Comparison of ENCODE assay signal across 28 cellular contexts in genomic region chr18:33708876-33709275, GRCh38.
"Had no signal": no experiment of that assay in that cellular context is flagged by ENCODE, and none has a peak within 500 bp of the region (broad histone marks: within the 10 kb centered on the region; RNA-seq: fewer than 3 reads in every experiment).

No MANE protein-coding gene starts in this region.

- H2AFZ ChIP-seq: neural progenitor cell, parathyroid adenoma had no signal

- H3K4me3 ChIP-seq: neural progenitor cell, ovary, psoas muscle, skin epidermis, smooth muscle cell, spleen, suprapubic skin, testis, tibial artery, transverse colon, upper lobe of right lung, uterus had no signal

- DNase-seq: natural killer cell; occipital lobe; ovary; posterior cingulate gyrus; psoas muscle; right cardiac atrium; spleen; stimulated activated CD4-positive, alpha-beta T cell treated with anti-CD3 and anti-CD28 coated beads, Interleukin-12 subunit alpha, Interleukin-12 subunit beta, amount 100 ng/mL, for 4 hours; stimulated activated CD4-positive, alpha-beta T cell treated with anti-CD3 and anti-CD28 coated beads, Interleukin-1b, Interleukin-23, amount 100 ng/mL, for 48 hours; stimulated activated CD4-positive, alpha-beta T cell treated with anti-CD3 and anti-CD28 coated beads, Interleukin-4, amount 100 ng/mL, for 1 hour; stimulated activated CD4-positive, alpha-beta T cell treated with anti-CD3 and anti-CD28 coated beads, Interleukin-4, amount 100 ng/mL, for 4 hours; stimulated activated CD8-positive, alpha-beta memory T cell treated with anti-CD3 and anti-CD28 coated beads, Interleukin-4, amount 100 ng/mL, for 48 hours; stimulated activated naive CD4-positive, alpha-beta T cell; stimulated activated naive CD8-positive, alpha-beta T cell treated with anti-CD3 and anti-CD28 coated beads, Interleukin-15, amount 100 ng/mL, for 72 hours; stimulated activated naive CD8-positive, alpha-beta T cell treated with anti-CD3 and anti-CD28 coated beads, Interleukin-15, Interleukin-2, amounts not matched to agents 100 U/mL and 50 U/mL, for 24 hours; substantia nigra; testis; tibial artery; transverse colon; upper lobe of right lung; uterus had no signal

- H3K27me3 ChIP-seq: neural progenitor cell, ovary, spleen, suprapubic skin, testis, tibial artery, transverse colon, upper lobe of right lung, uterus had no signal

- H3K79me2 ChIP-seq: parathyroid adenoma had no signal

- H3K4me1 ChIP-seq: neural progenitor cell, parathyroid adenoma, psoas muscle, spleen, suprapubic skin, testis, transverse colon, upper lobe of right lung, uterus had no signal

- H3K9ac ChIP-seq: neural progenitor cell, parathyroid adenoma had no signal

- H3K9me3 ChIP-seq: ovary, psoas muscle, spleen, suprapubic skin, testis, tibial artery, transverse colon, upper lobe of right lung, uterus had no signal

- H3K36me3 ChIP-seq: neural progenitor cell, ovary, spleen, suprapubic skin, tibial artery, transverse colon, upper lobe of right lung, uterus had no signal

- H3K27ac ChIP-seq: neural progenitor cell, ovary, parathyroid adenoma, psoas muscle, skin epidermis, spleen, suprapubic skin, testis, tibial artery, transverse colon, upper lobe of right lung, uterus had no signal

- H3K4me2 ChIP-seq: neural progenitor cell, smooth muscle cell had no signal

- ATAC-seq: natural killer cell; psoas muscle; right cardiac atrium; sciatic nerve; stimulated activated memory B cell treated with anti-CD40 and anti-IgM and Interleukin-4, amounts not matched to agents 10 μg/mL and 1 μg/mL and 100 μg/mL, for 72 hours; stimulated activated naive CD8-positive, alpha-beta T cell treated with anti-CD3 and anti-CD28 coated beads, Interleukin-15, amount 100 ng/mL, for 72 hours; stimulated activated naive CD8-positive, alpha-beta T cell treated with anti-CD3 and anti-CD28 coated beads, Interleukin-15, Interleukin-2, amounts not matched to agents 100 U/mL and 50 U/mL, for 24 hours; upper lobe of right lung had no signal
